ENCODE assay signal across 19 cellular contexts in genomic region chrX:13805241-13805640, GRCh38. TPM values are rescaled to one million over a fixed set of nuclear protein-coding genes. Genes with fewer than 3 reads are reported as not detected.
A peak's percentile ranks its signal among the peaks of the same experiment; 100 is the strongest.
DNase-seq lines count a peak whose midpoint lies in the region; ATAC-seq, FAIRE-seq and TF ChIP-seq lines count a peak whose summit lies in the region.
"Had no signal": no experiment of that assay in that cellular context is flagged by ENCODE, and none has a peak within 500 bp of the region (broad histone marks: within the 10 kb centered on the region; RNA-seq: fewer than 3 reads in every experiment).

No MANE protein-coding gene starts in this region.

- H2AFZ ChIP-seq in astrocyte (ENCODE audit: low read depth, low read length), result no peak overlapping the region

- H3K4me1 ChIP-seq in astrocyte (ENCODE audit: insufficient read depth, low read length), result no peaks in the 10 kb centered on the region

- no peak overlapping the region for H3K4me2 ChIP-seq in astrocyte (ENCODE audit: low read length)
- H3K4me2 ChIP-seq: BLaER1 treated with 17β-estradiol and CSF1 and Interleukin-3, amounts not matched to agents 10 nM and 100 nM; SK-N-SH had no signal

- H4K20me1 ChIP-seq in astrocyte (ENCODE audit: insufficient read depth, low read length), result no peaks in the 10 kb centered on the region

- H3K27ac Mint-ChIP-seq in astrocyte (ENCODE audit: unreplicated experiment) (no peak overlapping the region), glutamatergic neuron (ENCODE audit: unreplicated experiment) (no peak overlapping the region)
- no peak overlapping the region for H3K27ac Mint-ChIP-seq in activated T-helper 17 cell treated with anti-CD3 and anti-CD28 coated beads, Interleukin-2, amount 50 U/mL, for 72 hours
- H3K27ac Mint-ChIP-seq: T-cell had no signal

- H3K27me3 Mint-ChIP-seq in astrocyte (ENCODE audit: low read depth, unreplicated experiment), result no peaks in the 10 kb centered on the region
- peaks cover 6% of the 10 kb centered on the region for H3K27me3 Mint-ChIP-seq in glutamatergic neuron (ENCODE audit: unreplicated experiment)
- H3K27me3 Mint-ChIP-seq in activated T-helper 17 cell treated with anti-CD3 and anti-CD28 coated beads, Interleukin-2, amount 50 U/mL, for 72 hours, result peaks cover 8% of the 10 kb centered on the region

- no peaks in the 10 kb centered on the region for H3K9me3 Mint-ChIP-seq in astrocyte (ENCODE audit: unreplicated experiment)
- peaks cover 9% of the 10 kb centered on the region for H3K9me3 Mint-ChIP-seq in glutamatergic neuron (ENCODE audit: unreplicated experiment)
- H3K9me3 Mint-ChIP-seq in activated T-helper 17 cell treated with anti-CD3 and anti-CD28 coated beads, Interleukin-2, amount 50 U/mL, for 72 hours, result no peaks in the 10 kb centered on the region
- H3K9me3 Mint-ChIP-seq: T-cell had no signal

- H3K36me3 ChIP-seq in astrocyte (ENCODE audit: insufficient read depth, low read length), result no peaks in the 10 kb centered on the region
- H3K36me3 ChIP-seq: BLaER1 treated with 17β-estradiol and CSF1 and Interleukin-3, amounts not matched to agents 10 nM and 100 nM had no signal

- H3K4me3 ChIP-seq in LNCaP clone FGC (ENCODE audit: low read depth, low read length) (no peak overlapping the region), astrocyte (ENCODE audit: insufficient read depth, low read depth, low read length) (no peak overlapping the region)
- H3K4me3 ChIP-seq: BLaER1 treated with 17β-estradiol and CSF1 and Interleukin-3, amounts not matched to agents 10 nM and 100 nM had no signal

- H3K27ac ChIP-seq in C4-2B (no peak overlapping the region), astrocyte (ENCODE audit: low read depth, low read length) (no peak overlapping the region)
- H3K27ac ChIP-seq: BLaER1 treated with 17β-estradiol and CSF1 and Interleukin-3, amounts not matched to agents 10 nM and 100 nM had no signal

- TF ChIP-seq CTCF in C4-2B (conservative IDR thresholded peaks at IDR 0.05) (peak; percentile 13; the same call in 1 of the 2 replicates), LNCaP clone FGC (IDR thresholded peaks at IDR 0.05; ENCODE audit: control insufficient read depth, extremely low read depth, insufficient read depth) (0 out of 2 replicates have a peak, but pooled peaks have one; percentile 4), astrocyte (IDR thresholded peaks at IDR 0.05; ENCODE audit: insufficient read depth, low read depth, low read length) (no peak), glutamatergic neuron (IDR thresholded peaks at IDR 0.05; ENCODE audit: partially characterized antibody, unreplicated experiment) (no peak)

- peaks cover 2% of the 10 kb centered on the region for H3K4me1 Mint-ChIP-seq in astrocyte (ENCODE audit: low read depth, unreplicated experiment)
- H3K4me1 Mint-ChIP-seq in glutamatergic neuron (ENCODE audit: low read depth, unreplicated experiment), result peaks cover 40% of the 10 kb centered on the region
- no peaks in the 10 kb centered on the region for H3K4me1 Mint-ChIP-seq in activated T-helper 17 cell treated with anti-CD3 and anti-CD28 coated beads, Interleukin-2, amount 50 U/mL, for 72 hours
- H3K4me1 Mint-ChIP-seq: T-cell had no signal

- H3K36me3 Mint-ChIP-seq in astrocyte (ENCODE audit: low read depth, unreplicated experiment), result no peaks in the 10 kb centered on the region
- no peaks in the 10 kb centered on the region for H3K36me3 Mint-ChIP-seq in glutamatergic neuron (ENCODE audit: unreplicated experiment)
- H3K36me3 Mint-ChIP-seq in activated T-helper 17 cell treated with anti-CD3 and anti-CD28 coated beads, Interleukin-2, amount 50 U/mL, for 72 hours (ENCODE audit: low read depth), result no peaks in the 10 kb centered on the region
- H3K36me3 Mint-ChIP-seq: T-cell had no signal

- DNase-seq in LNCaP clone FGC (ENCODE audit: low read depth) (no peak), astrocyte (ENCODE audit: low read depth) (no peak), glutamatergic neuron (no peak), CD1c-positive myeloid dendritic cell (ENCODE audit: extremely low spot score) (no peak)
- DNase-seq: DMS79, HCEC 1CT, KBM-7, NCI-H1930, NCI-H748 treated with DMSO at 0.1 percent for 48 hours, PC-3, RPMI8226, SHP77 treated with DMSO at 0.1 percent for 48 hours, SK-N-SH, T-cell had no signal

- H3K9me3 ChIP-seq in astrocyte (ENCODE audit: insufficient read depth, low read depth, low read length), result no peaks in the 10 kb centered on the region
- H3K9me3 ChIP-seq: SK-N-SH had no signal

- H3K9ac ChIP-seq in astrocyte (ENCODE audit: low read length), result no peak overlapping the region
- H3K9ac ChIP-seq: BLaER1 treated with 17β-estradiol and CSF1 and Interleukin-3, amounts not matched to agents 10 nM and 100 nM; SK-N-SH had no signal

- no peaks in the 10 kb centered on the region for H3K27me3 ChIP-seq in astrocyte (ENCODE audit: insufficient read depth, low read length)

- FAIRE-seq in astrocyte (lab: Jason Lieb, UNC), result peak; percentile 62

- H3K4me3 Mint-ChIP-seq in astrocyte (ENCODE audit: unreplicated experiment) (no peak overlapping the region), glutamatergic neuron (ENCODE audit: unreplicated experiment) (peak overlapping the region; percentile 52)
- no peak overlapping the region for H3K4me3 Mint-ChIP-seq in activated T-helper 17 cell treated with anti-CD3 and anti-CD28 coated beads, Interleukin-2, amount 50 U/mL, for 72 hours
- H3K4me3 Mint-ChIP-seq: T-cell had no signal

- ATAC-seq in GM21576 (IDR thresholded peaks at IDR 0.05; ENCODE audit: unreplicated experiment), result no peak
- ATAC-seq in GM18870 (IDR thresholded peaks at IDR 0.05; ENCODE audit: unreplicated experiment), result no peak
- ATAC-seq in activated T-helper 17 cell treated with anti-CD3 and anti-CD28 coated beads, Interleukin-2, amount 50 U/mL, for 72 hours (replicated peaks), result no peak
- ATAC-seq: PC-3, T-cell had no signal

- no peaks in the 10 kb centered on the region for H3K79me2 ChIP-seq in astrocyte (ENCODE audit: insufficient read depth, low read length)

RNA-seq across cellular contexts. Expression of gene GPM6B, which starts 11.7 kb away (rescaled TPM):
- 21.5 and 22.4 TPM in 2 replicates for total RNA-seq in astrocyte
- total RNA-seq in glutamatergic neuron (ENCODE audit: unreplicated experiment), result 516 TPM
- not detected for total RNA-seq in activated T-helper 17 cell treated with anti-CD3 and anti-CD28 coated beads, Interleukin-2, amount 50 U/mL, for 72 hours

Comparison
In these comparisons a context has a peak if more than half of its experiments do, and no peak if none do; other contexts are left out.
1. CTCF ChIP-seq: peak in C4-2B (single experiment) and LNCaP clone FGC (single experiment); none in astrocyte (single experiment) and glutamatergic neuron (single experiment).
2. RNA of gene GPM6B, which starts 11.7 kb away (total RNA-seq): 516 TPM in glutamatergic neuron (single experiment); 21.5 to 22.4 TPM in astrocyte and not detected in activated T-helper 17 cell treated with anti-CD3 and anti-CD28 coated beads, Interleukin-2, amount 50 U/mL, for 72 hours; every median in the first group is over 10 times any median in the second.